17 cellular contexts compared by ENCODE assay signal in genomic region chr13:107069107-107069776, GRCh38.
DNase-seq lines count a peak whose midpoint lies in the region; ATAC-seq and TF ChIP-seq lines count a peak whose summit lies in the region.
"Had no signal": no experiment of that assay in that cellular context is flagged by ENCODE, and none has a peak within 500 bp of the region (broad histone marks: within the 10 kb centered on the region; RNA-seq: fewer than 3 reads in every experiment).

No MANE protein-coding gene starts in this region.

- no peak for ATAC-seq in GM19023 (IDR thresholded peaks at IDR 0.05; ENCODE audit: unreplicated experiment)
- ATAC-seq in HG02623 (IDR thresholded peaks at IDR 0.05; ENCODE audit: unreplicated experiment) = no peak
- ATAC-seq: CD8-positive, alpha-beta T cell; K562; Panc1 had no signal

- H3K4me1 ChIP-seq in HEK293 (ENCODE audit: control insufficient read depth, insufficient read depth, low read length) (no peaks in the 10 kb centered on the region), neural progenitor cell (peaks cover 3% of the 10 kb centered on the region), vagina (no peaks in the 10 kb centered on the region)
- H3K4me1 ChIP-seq: HAP-1 had no signal

- no peak overlapping the region for H3K9ac ChIP-seq in neural progenitor cell

- H3K9me3 ChIP-seq in HEK293 (ENCODE audit: control insufficient read depth, insufficient read depth, low read depth, low read length) (no peaks in the 10 kb centered on the region), neural progenitor cell (ENCODE audit: low read depth) (no peaks in the 10 kb centered on the region), vagina (no peaks in the 10 kb centered on the region)
- H3K9me3 ChIP-seq: BE2C, HAP-1 had no signal

- no peaks in the 10 kb centered on the region for H3K36me3 Mint-ChIP-seq in neural progenitor cell
- H3K36me3 Mint-ChIP-seq: CD8-positive, alpha-beta T cell had no signal

- intact Hi-C loops in vagina (cut with DNase I) = no loop called here

- no peaks in the 10 kb centered on the region for H3K4me1 Mint-ChIP-seq in neural progenitor cell

- H3K4me3 ChIP-seq in HEK293 (ENCODE audit: low read depth, low read length) (no peak overlapping the region), neural progenitor cell (no peak overlapping the region), vagina (no peak overlapping the region)
- H3K4me3 ChIP-seq: HAP-1, K562 had no signal

- H3K36me3 ChIP-seq in HEK293 (ENCODE audit: control insufficient read depth in 2 of 2, insufficient read depth in 1 of 2, low read length in 2 of 2) (no peaks in the 10 kb centered on the region), neural progenitor cell (no peaks in the 10 kb centered on the region), vagina (no peaks in the 10 kb centered on the region)
- H3K36me3 ChIP-seq: BE2C, HAP-1 had no signal

- H3K27ac ChIP-seq in HEK293 (ENCODE audit: extremely low read depth, low read depth, low read length) (no peak overlapping the region), epithelial cell of prostate (no peak overlapping the region), neural progenitor cell (no peak overlapping the region), vagina (no peak overlapping the region)

- peaks cover under 1% of the 10 kb centered on the region for H3K9me3 Mint-ChIP-seq in neural progenitor cell
- H3K9me3 Mint-ChIP-seq: CD8-positive, alpha-beta T cell had no signal

- DNase-seq in SK-N-DZ (ENCODE audit: low spot score) (peak; percentile 86), epithelial cell of prostate (ENCODE audit: low read depth, low spot score) (peak; percentile 18), neural progenitor cell (ENCODE audit: low spot score) (peak; percentile 12), vagina (ENCODE audit: extremely low spot score in 2 of 2) (no peak)
- DNase-seq: BE2C; CD8-positive, alpha-beta T cell; EL; NCI-H1048; NCI-H1694 treated with DMSO at 0.1 percent for 48 hours; NCI-H69; Right ventricle myocardium superior had no signal

- no peak overlapping the region for H3K4me2 ChIP-seq in neural progenitor cell

- H3K79me2 ChIP-seq in neural progenitor cell (ENCODE audit: low read depth) = no peaks in the 10 kb centered on the region

- no peak overlapping the region for H2AFZ ChIP-seq in neural progenitor cell (replicated peaks)

- CTCF ChIA-PET in HEK293 (lab: Yijun Ruan, JAX) = no interaction called here

- H3K27me3 ChIP-seq in neural progenitor cell = no peaks in the 10 kb centered on the region
- no peaks in the 10 kb centered on the region for H3K27me3 ChIP-seq in vagina
- H3K27me3 ChIP-seq: BE2C had no signal

- H3K4me3 Mint-ChIP-seq in neural progenitor cell = no peak overlapping the region
- H3K4me3 Mint-ChIP-seq: CD8-positive, alpha-beta T cell had no signal

- H3F3A ChIP-seq in neural progenitor cell (ENCODE audit: low read depth) = no peaks in the 10 kb centered on the region

- POLR2A ChIA-PET in HEK293 (lab: Yijun Ruan, JAX) = interaction anchor here (0.5 kb wide), 1 partner anchor 1404 kb away, joined by 5 read pairs; no protein-coding TSS in a partner anchor

- no peak overlapping the region for H3K27ac Mint-ChIP-seq in neural progenitor cell
- H3K27ac Mint-ChIP-seq: CD8-positive, alpha-beta T cell had no signal

- TF ChIP-seq POLR2A in vagina (IDR thresholded peaks at IDR 0.05) = no peak

- TF ChIP-seq CTCF in HEK293 (tag by site-specific recombination; IDR thresholded peaks at IDR 0.05) (no peak), neural progenitor cell (IDR thresholded peaks at IDR 0.05) (no peak), vagina (IDR thresholded peaks at IDR 0.05) (no peak)

- H4K20me1 ChIP-seq in neural progenitor cell (ENCODE audit: low read depth) = no peaks in the 10 kb centered on the region

- no peaks in the 10 kb centered on the region for H3K27me3 Mint-ChIP-seq in neural progenitor cell (ENCODE audit: insufficient read depth, low read depth)

TF ChIP-seq in HEK293, 187 proteins besides CTCF, POLR2A, EP300 and RAD21:
- TF ChIP-seq TCF7L2 (IDR thresholded peaks at IDR 0.05; ENCODE audit: borderline replicate concordance, low read depth, low read length) = peak; percentile 50
- TF ChIP-seq ZBTB44 (tag by site-specific recombination; IDR thresholded peaks at IDR 0.05) = no peak

Comparison
In these comparisons a context has a peak if more than half of its experiments do, and no peak if none do; other contexts are left out.
1. DNase-seq: peak in SK-N-DZ (single experiment), epithelial cell of prostate (single experiment) and neural progenitor cell (single experiment); none in vagina (0 of 2).